In genomic region chr12:117100251-117100650, GRCh38 we compare ENCODE assay signal across 10 cellular contexts. TPM values are rescaled to one million over a fixed set of nuclear protein-coding genes. Genes with fewer than 3 reads are reported as not detected.
DNase-seq lines count a peak whose midpoint lies in the region; ATAC-seq and TF ChIP-seq lines count a peak whose summit lies in the region.
"Had no signal": no experiment of that assay in that cellular context is flagged by ENCODE, and none has a peak within 500 bp of the region (broad histone marks: within the 10 kb centered on the region; RNA-seq: fewer than 3 reads in every experiment).

No MANE protein-coding gene starts in this region.

- peak overlapping the region; percentile 77 for H3K4me3 Mint-ChIP-seq in T-helper 2 cell treated with Interferon-gamma antibody and Interleukin-4, amounts not matched to agents 5 μg/mL and 100 μg/mL, for 36 hours

- H3K79me2 ChIP-seq in Loucy (ENCODE audit: insufficient read depth, low read length): peaks cover 40% of the 10 kb centered on the region
- H3K79me2 ChIP-seq in parathyroid adenoma: no peaks in the 10 kb centered on the region

- H3K27ac ChIP-seq in parathyroid adenoma: no peak overlapping the region
- no peak overlapping the region for H3K27ac ChIP-seq in colonic mucosa
- no peak overlapping the region for H3K27ac ChIP-seq in esophagus muscularis mucosa (replicated peaks in 1 of 4)

- H3K9me2 ChIP-seq in Loucy (replicated peaks; ENCODE audit: low read depth, low read length): no peaks in the 10 kb centered on the region

- TF ChIP-seq CTCF in Loucy (conservative IDR thresholded peaks at IDR 0.05; ENCODE audit: low read length): peak; percentile 59
- peak; percentile 66 for TF ChIP-seq CTCF in choroid plexus epithelial cell (conservative IDR thresholded peaks at IDR 0.05; ENCODE audit: low read depth, low read length)
- TF ChIP-seq CTCF in parathyroid adenoma (IDR thresholded peaks at IDR 0.05): peak; percentile 42
- no peak for TF ChIP-seq CTCF in colonic mucosa (IDR thresholded peaks at IDR 0.05)
- peak in 1 of 3 experiments; percentile 8 for TF ChIP-seq CTCF in esophagus muscularis mucosa (IDR thresholded peaks at IDR 0.05)

- H3K4me1 ChIP-seq in Loucy (ENCODE audit: insufficient read depth, low read length, poor library complexity, severe bottlenecking) (peaks cover 56% of the 10 kb centered on the region), parathyroid adenoma (peaks cover 17% of the 10 kb centered on the region), colonic mucosa (peaks cover 3% of the 10 kb centered on the region), esophagus muscularis mucosa (peaks cover 15 to 24% (median 21%) of the 10 kb centered on the region in 4 donors)

- no peaks in the 10 kb centered on the region for H3K9me3 ChIP-seq in Loucy (ENCODE audit: insufficient read depth, low read depth, low read length)
- H3K9me3 ChIP-seq in parathyroid adenoma (ENCODE audit: control insufficient read depth, low read length): no peaks in the 10 kb centered on the region
- H3K9me3 ChIP-seq in colonic mucosa: no peaks in the 10 kb centered on the region
- H3K9me3 ChIP-seq in esophagus muscularis mucosa: no peaks in the 10 kb centered on the region
- H3K9me3 ChIP-seq: stomach had no signal

- H2AFZ ChIP-seq in Loucy (ENCODE audit: low read length) (no peak overlapping the region), parathyroid adenoma (peak overlapping the region; percentile 34)

- H3K27me3 Mint-ChIP-seq in T-helper 2 cell treated with Interferon-gamma antibody and Interleukin-4, amounts not matched to agents 5 μg/mL and 100 μg/mL, for 36 hours (ENCODE audit: low read depth): peaks cover 36% of the 10 kb centered on the region

- TF ChIP-seq POLR2A in esophagus muscularis mucosa (IDR thresholded peaks at IDR 0.05; ENCODE audit: low read depth): no peak

- H3K4me1 Mint-ChIP-seq in T-helper 2 cell treated with Interferon-gamma antibody and Interleukin-4, amounts not matched to agents 5 μg/mL and 100 μg/mL, for 36 hours (ENCODE audit: low read depth): peaks cover 17% of the 10 kb centered on the region

- no peak for DNase-seq in T-helper 2 cell treated with Interferon-gamma antibody and Interleukin-4, amounts not matched to agents 5 μg/mL and 100 μg/mL, for 36 hours (ENCODE audit: low spot score)
- no peak for DNase-seq in T-helper 2 cell
- DNase-seq in choroid plexus epithelial cell (ENCODE audit: low read depth): peak; percentile 33
- DNase-seq in colonic mucosa: no peak
- no peak for DNase-seq in esophagus muscularis mucosa (ENCODE audit: extremely low spot score)
- DNase-seq: kidney glomerular epithelial cell, stomach had no signal

- H3K36me3 ChIP-seq in Loucy (ENCODE audit: insufficient read depth, low read length) (no peaks in the 10 kb centered on the region), parathyroid adenoma (ENCODE audit: control insufficient read depth, insufficient read depth, low read length) (no peaks in the 10 kb centered on the region), colonic mucosa (no peaks in the 10 kb centered on the region), esophagus muscularis mucosa (no peaks in the 10 kb centered on the region)
- H3K36me3 ChIP-seq: stomach had no signal

- no peak for TF ChIP-seq EP300 in esophagus muscularis mucosa (IDR thresholded peaks at IDR 0.05)

- H3K9ac ChIP-seq in Loucy (ENCODE audit: low read depth, low read length, poor library complexity, severe bottlenecking) (peak overlapping the region; percentile 83), parathyroid adenoma (no peak overlapping the region), colonic mucosa (ENCODE audit: low read depth in 2 of 2, low read length in 2 of 2) (no peak overlapping the region)

- H3K4me3 ChIP-seq in Loucy (ENCODE audit: low read length, poor library complexity, severe bottlenecking) (peak overlapping the region; percentile 41), choroid plexus epithelial cell (ENCODE audit: low read depth, low read length) (no peak overlapping the region), parathyroid adenoma (ENCODE audit: low read depth, low read length) (no peak overlapping the region), colonic mucosa (no peak overlapping the region), esophagus muscularis mucosa (no peak overlapping the region)

- H4K20me1 ChIP-seq in Loucy (ENCODE audit: insufficient read depth, low read length, poor library complexity, severe bottlenecking): peaks cover 38% of the 10 kb centered on the region

- no peaks in the 10 kb centered on the region for H3K9me3 Mint-ChIP-seq in T-helper 2 cell treated with Interferon-gamma antibody and Interleukin-4, amounts not matched to agents 5 μg/mL and 100 μg/mL, for 36 hours

- no peaks in the 10 kb centered on the region for H3K36me3 Mint-ChIP-seq in T-helper 2 cell treated with Interferon-gamma antibody and Interleukin-4, amounts not matched to agents 5 μg/mL and 100 μg/mL, for 36 hours (ENCODE audit: low read depth)

- H3K27me3 ChIP-seq in Loucy (ENCODE audit: insufficient read depth, low read length, poor library complexity, severe bottlenecking) (no peaks in the 10 kb centered on the region), parathyroid adenoma (ENCODE audit: control insufficient read depth, insufficient read depth, low read length) (no peaks in the 10 kb centered on the region), colonic mucosa (peaks cover 31% of the 10 kb centered on the region), esophagus muscularis mucosa (peaks cover 0 to 67% (median 33%) of the 10 kb centered on the region in 4 donors)

- intact Hi-C loops in colonic mucosa (cut with DNase I): no loop called here
- intact Hi-C loops in esophagus muscularis mucosa (cut with DNase I): no loop called here

- H3F3A ChIP-seq in Loucy (ENCODE audit: low read depth): no peaks in the 10 kb centered on the region

- no peak for ATAC-seq in GM21515 (IDR thresholded peaks at IDR 0.05; ENCODE audit: unreplicated experiment)

- no peak overlapping the region for H3K27ac Mint-ChIP-seq in T-helper 2 cell treated with Interferon-gamma antibody and Interleukin-4, amounts not matched to agents 5 μg/mL and 100 μg/mL, for 36 hours

- 42% methylated on average over 5 of the region's 5 CpGs for WGBS in esophagus muscularis mucosa

- H3K4me2 ChIP-seq in Loucy (ENCODE audit: low read depth, low read length, poor library complexity, severe bottlenecking) (peak overlapping the region; percentile 99), parathyroid adenoma (ENCODE audit: low read length) (no peak overlapping the region)

RNA-seq across cellular contexts. Expression of gene TESC, which starts 1.0 kb away (rescaled TPM):
- total RNA-seq in colonic mucosa (1 to 10 TPM; 1.3 to 4.0 TPM), esophagus muscularis mucosa (1 to 10 TPM; 4.5 to 8.6 (median 6.6) TPM)
